In genomic region chr5:141513627-141514329, GRCh38 we compare ENCODE assay signal across 8 cellular contexts. TPM values are rescaled to one million over a fixed set of nuclear protein-coding genes. Genes with fewer than 3 reads are reported as not detected.
DNase-seq lines count a peak whose midpoint lies in the region; ATAC-seq, FAIRE-seq and TF ChIP-seq lines count a peak whose summit lies in the region.

No MANE protein-coding gene starts in this region.

- peaks cover 46% of the 10 kb centered on the region for H3K36me3 Mint-ChIP-seq in activated B cell treated with CpG ODN at 0.5 μM for 24 hours (ENCODE audit: low read depth)

- H3K27me3 Mint-ChIP-seq in activated B cell treated with CpG ODN at 0.5 μM for 24 hours: no peaks in the 10 kb centered on the region

- 20 to 65% (median 64%) methylated on average over 28 to 29 of the region's 29 CpGs for WGBS in small intestine, 3 donors

- peak; percentile 94 for DNase-seq in A673 (ENCODE audit: low spot score)
- peak; percentile 97 for DNase-seq in MG63
- no peak for DNase-seq in activated B cell treated with CpG ODN at 0.5 μM for 24 hours
- peak; percentile 93 for DNase-seq in cerebellar cortex (ENCODE audit: low spot score)
- peak; percentile 95 for DNase-seq in islet precursor cell
- peak; percentile 8 for DNase-seq in small intestine

- no peak for FAIRE-seq in small intestine (lab: Jason Lieb, UNC)

- H3K9me3 ChIP-seq in A673 (ENCODE audit: low read depth, low read length, poor library complexity, severe bottlenecking) (no peaks in the 10 kb centered on the region), MG63 (no peaks in the 10 kb centered on the region), small intestine (ENCODE audit: control insufficient read depth, low read depth) (no peaks in the 10 kb centered on the region)

- peak overlapping the region; percentile 57 for H3K4me3 ChIP-seq in A673 (ENCODE audit: low read depth, low read length, poor library complexity, severe bottlenecking)
- no peak overlapping the region; the same call in 1 of the 2 replicates for H3K4me3 ChIP-seq in MG63
- no peak overlapping the region for H3K4me3 ChIP-seq in small intestine (ENCODE audit: low read depth in 1 of 2, low read length in 2 of 2)

- TF ChIP-seq CTCF in A673 (conservative IDR thresholded peaks at IDR 0.05; ENCODE audit: low read depth, low read length) (no peak), activated B cell treated with CpG ODN at 0.5 μM for 24 hours (IDR thresholded peaks at IDR 0.05) (no peak)

- POLR2A ChIA-PET in A673 (lab: Charles Lee; ENCODE audit: low non-redundant PET): interaction anchor here (0.6 to 1.0 kb wide), 2 partner anchors 11 to 474 kb away, joined by 3 read pairs; no protein-coding TSS in a partner anchor
- POLR2A ChIA-PET in activated B cell treated with CpG ODN at 0.5 μM for 24 hours (lab: Charles Lee): interaction anchor here (0.6 to 5.3 kb wide), 5 partner anchors 21 to 193 kb away, joined by 3 to 24 read pairs (median 4); partner anchors contain the start of gene TAF7

- H3K4me1 Mint-ChIP-seq in activated B cell treated with CpG ODN at 0.5 μM for 24 hours: peaks cover 70% of the 10 kb centered on the region

- H3K27ac Mint-ChIP-seq in activated B cell treated with CpG ODN at 0.5 μM for 24 hours: peak overlapping the region; percentile 80

- H3K4me1 ChIP-seq in A673 (ENCODE audit: insufficient read depth, low read length, poor library complexity, severe bottlenecking) (peaks cover 54% of the 10 kb centered on the region), small intestine (ENCODE audit: control insufficient read depth in 2 of 2, insufficient read depth in 1 of 2, low read depth in 1 of 2, low read length in 1 of 2) (no peaks in the 10 kb centered on the region)

- H3K4me3 Mint-ChIP-seq in activated B cell treated with CpG ODN at 0.5 μM for 24 hours: peak overlapping the region; percentile 85

- no TSS peak for BruUV-seq in A673 (replicated peaks; lab: Mats Ljungman, UMichigan)

- no peaks in the 10 kb centered on the region for H3K9me3 Mint-ChIP-seq in activated B cell treated with CpG ODN at 0.5 μM for 24 hours

- intact Hi-C loops in A673 (cut with micrococcal nuclease; ENCODE audit: unreplicated experiment): loop anchor here (1.0 to 5.0 kb wide), 2 partner anchors 11 to 36 kb away; partner anchors contain the start of gene PCDHGC3
- intact Hi-C loops in activated B cell treated with CpG ODN at 0.5 μM for 24 hours (cut with micrococcal nuclease): loop anchor here (1.0 to 5.0 kb wide), 3 partner anchors 11 to 104 kb away; partner anchors contain the start of genes DIAPH1 and PCDHGA12

- H3K27me3 ChIP-seq in A673 (replicated peaks; ENCODE audit: insufficient read depth, low read depth, low read length, poor library complexity) (no peaks in the 10 kb centered on the region), MG63 (no peaks in the 10 kb centered on the region), small intestine (ENCODE audit: control insufficient read depth in 2 of 2, insufficient read depth in 2 of 2, low read length in 2 of 2) (no peaks in the 10 kb centered on the region)

- CTCF ChIA-PET in A673 (lab: Charles Lee): interaction anchor here (0.6 to 2.2 kb wide), 8 partner anchors 11 to 378 kb away, joined by 3 to 11 read pairs (median 5); partner anchors contain the start of genes PCDHB14, PCDHB5, PCDHGA11 and PCDHGC3
- CTCF ChIA-PET in activated B cell treated with CpG ODN at 0.5 μM for 24 hours (lab: Charles Lee): interaction anchor here (0.9 to 5.2 kb wide), 12 partner anchors 10 to 101 kb away, joined by 3 to 44 read pairs (median 5); partner anchors contain the start of genes PCDHGA10, PCDHGA11 and PCDHGA12

- H3K27ac ChIP-seq in A673 (ENCODE audit: low read depth, low read length, poor library complexity, severe bottlenecking) (peak overlapping the region; percentile 92), small intestine (ENCODE audit: low read depth in 1 of 2, low read length in 1 of 2) (peak overlapping the region in 1 of 2 donors; percentile 76)

- H3K36me3 ChIP-seq in A673 (ENCODE audit: insufficient read depth, low read length, poor library complexity, severe bottlenecking): peaks cover 32% of the 10 kb centered on the region
- peaks cover 73% of the 10 kb centered on the region for H3K36me3 ChIP-seq in MG63
- peaks cover 0 to 12% of the 10 kb centered on the region in 2 donors for H3K36me3 ChIP-seq in small intestine (ENCODE audit: control insufficient read depth in 2 of 2, insufficient read depth in 2 of 2, low read length in 2 of 2)

- ATAC-seq in GM19324 (IDR thresholded peaks at IDR 0.05; ENCODE audit: low FRiP score, unreplicated experiment) (peak; percentile 43), activated B cell treated with CpG ODN at 0.5 μM for 24 hours (ENCODE audit: low read depth) (peak; percentile 23), HG02970 (IDR thresholded peaks at IDR 0.05; ENCODE audit: low FRiP score, unreplicated experiment) (no peak)

RNA-seq across cellular contexts. Expression of gene PCDHGC5, which starts 24.9 kb away (rescaled TPM):
- 3.4 and 3.6 TPM in 2 replicates for total RNA-seq in A673 (2021)
- 0.46 TPM in 1 of 2 replicates, not detected in the other for total RNA-seq in MG63 (2014; rRNA removed; shearing (Covaris generic); ENCODE audit: low replicate concordance)
- 0.24 and 0.38 TPM in 2 replicates for total RNA-seq in activated B cell treated with CpG ODN at 0.5 μM for 24 hours
- under 1 TPM in 1 of 3 donors, not detected in 2; 0.07 TPM for polyA plus RNA-seq in small intestine

RNA-seq across cellular contexts. Expression of gene PCDHGC4, which starts 28.9 kb away (rescaled TPM):
- total RNA-seq in A673 (2021) (3.6 and 3.8 TPM in 2 replicates), activated B cell treated with CpG ODN at 0.5 μM for 24 hours (0.69 TPM in 2 replicates)
- not detected in 2 replicates for total RNA-seq in MG63 (2014; rRNA removed; shearing (Covaris generic); ENCODE audit: low replicate concordance)
- under 1 TPM in 1 of 3 donors, not detected in 2; 0.34 TPM for polyA plus RNA-seq in small intestine

RNA-seq across cellular contexts. Expression of gene PCDHGC3, which starts 38.0 kb away (rescaled TPM):
- total RNA-seq in A673 (2021) (103 and 112 TPM in 2 replicates), activated B cell treated with CpG ODN at 0.5 μM for 24 hours (2.6 and 3.3 TPM in 2 replicates)
- total RNA-seq in MG63 (2014; rRNA removed; shearing (Covaris generic); ENCODE audit: low replicate concordance): 42.3 and 49.8 TPM in 2 replicates
- 10 to 100 TPM in 1 of 3 donors, 1 to 10 TPM in 2; 2.5 to 33.3 (median 3.0) TPM for polyA plus RNA-seq in small intestine

Comparison
In these comparisons a context has a peak if more than half of its experiments do, and no peak if none do; other contexts are left out.
1. RNA of gene PCDHGC3, which starts 38.0 kb away (total RNA-seq): 103 to 112 TPM in A673 and 42.3 to 49.8 TPM in MG63; 2.6 to 3.3 TPM in activated B cell treated with CpG ODN at 0.5 μM for 24 hours; every median in the first group is over 10 times any median in the second.